24 cellular contexts compared by ENCODE assay signal in genomic region chr3:141619450-141619849, GRCh38.
"Had no signal": no experiment of that assay in that cellular context is flagged by ENCODE, and none has a peak within 500 bp of the region (broad histone marks: within the 10 kb centered on the region; RNA-seq: fewer than 3 reads in every experiment).

No MANE protein-coding gene starts in this region.

- H3K36me3 ChIP-seq: left ventricle myocardium inferior, ovary, right lobe of liver had no signal

- H3K27ac Mint-ChIP-seq: memory B cell; mesothelial cell of epicardium; stimulated activated naive B cell treated with anti-CD40 and anti-IgM and Interleukin-4, amounts not matched to agents 10 μg/mL and 1 μg/mL and 100 μg/mL, for 72 hours had no signal

- H3K9me3 ChIP-seq: esophagus squamous epithelium, gastroesophageal sphincter, left ventricle myocardium inferior, lower lobe of right lung, ovary, right lobe of liver, testis, upper lobe of right lung had no signal

- H3K4me1 ChIP-seq: esophagus squamous epithelium, gastroesophageal sphincter, left ventricle myocardium inferior, lower lobe of right lung, right lobe of liver, spleen, testis, tibial nerve, upper lobe of right lung had no signal

- H3K4me3 Mint-ChIP-seq: central memory CD8-positive, alpha-beta T cell; memory B cell; mesothelial cell of epicardium; natural killer cell; neural crest cell; stimulated activated naive B cell treated with anti-CD40 and anti-IgM and Interleukin-4, amounts not matched to agents 10 μg/mL and 1 μg/mL and 100 μg/mL, for 72 hours; stimulated activated naive CD8-positive, alpha-beta T cell treated with anti-CD3 and anti-CD28 coated beads, Interleukin-15, amount 100 ng/mL, for 72 hours had no signal

- H3K9me3 Mint-ChIP-seq: central memory CD8-positive, alpha-beta T cell; memory B cell; natural killer cell; neural crest cell; stimulated activated naive B cell treated with anti-CD40 and anti-IgM and Interleukin-4, amounts not matched to agents 10 μg/mL and 1 μg/mL and 100 μg/mL, for 72 hours; stimulated activated naive CD8-positive, alpha-beta T cell treated with anti-CD3 and anti-CD28 coated beads, Interleukin-15, amount 100 ng/mL, for 72 hours had no signal

- H3K4me3 ChIP-seq: esophagus squamous epithelium, gastroesophageal sphincter, left ventricle myocardium inferior, lower lobe of right lung, ovary, right lobe of liver, spleen, testis, tibial nerve, upper lobe of right lung had no signal

- ATAC-seq: gastroesophageal sphincter; lower lobe of right lung; natural killer cell; right lobe of liver; stimulated activated naive B cell treated with anti-CD40 and anti-IgM and Interleukin-4, amounts not matched to agents 10 μg/mL and 1 μg/mL and 100 μg/mL, for 72 hours; stimulated activated naive CD8-positive, alpha-beta T cell treated with anti-CD3 and anti-CD28 coated beads, Interleukin-15, amount 100 ng/mL, for 72 hours; upper lobe of right lung had no signal

- H3K27me3 ChIP-seq: esophagus squamous epithelium, gastroesophageal sphincter, ovary, right lobe of liver, spleen, testis, tibial nerve, upper lobe of right lung had no signal

- H3K4me1 Mint-ChIP-seq: central memory CD8-positive, alpha-beta T cell; memory B cell; natural killer cell; stimulated activated naive B cell treated with anti-CD40 and anti-IgM and Interleukin-4, amounts not matched to agents 10 μg/mL and 1 μg/mL and 100 μg/mL, for 72 hours; stimulated activated naive CD8-positive, alpha-beta T cell treated with anti-CD3 and anti-CD28 coated beads, Interleukin-15, amount 100 ng/mL, for 72 hours had no signal

- H3K36me3 Mint-ChIP-seq: natural killer cell had no signal

- H3K27ac ChIP-seq: esophagus squamous epithelium, gastroesophageal sphincter, left ventricle myocardium inferior, lower lobe of right lung, ovary, right lobe of liver, spleen, testis, tibial nerve, upper lobe of right lung had no signal

- DNase-seq: cortex of kidney; effector memory CD4-positive, alpha-beta T cell; esophagus squamous epithelium; glutamatergic neuron; kidney; left cardiac atrium; left ventricle myocardium inferior; lower lobe of right lung; natural killer cell; ovary; right lobe of liver; spleen; stimulated activated CD4-positive, alpha-beta T cell treated with anti-CD3 and anti-CD28 coated beads, Interleukin-2, amount 100 ng/mL, for 24 hours; stimulated activated CD4-positive, alpha-beta T cell treated with anti-CD3 and anti-CD28 coated beads, Interleukin-4, amount 100 ng/mL, for 4 hours; stimulated activated naive B cell treated with anti-CD40 and anti-IgM and Interleukin-4, amounts not matched to agents 10 μg/mL and 1 μg/mL and 100 μg/mL, for 72 hours; stimulated activated naive CD8-positive, alpha-beta T cell treated with anti-CD3 and anti-CD28 coated beads, Interleukin-15, amount 100 ng/mL, for 72 hours; testis; upper lobe of right lung had no signal

- H3K27me3 Mint-ChIP-seq: central memory CD8-positive, alpha-beta T cell; memory B cell; stimulated activated naive B cell treated with anti-CD40 and anti-IgM and Interleukin-4, amounts not matched to agents 10 μg/mL and 1 μg/mL and 100 μg/mL, for 72 hours; stimulated activated naive CD8-positive, alpha-beta T cell treated with anti-CD3 and anti-CD28 coated beads, Interleukin-15, amount 100 ng/mL, for 72 hours had no signal
